Comparison of ENCODE assay signal across 19 cellular contexts in genomic region chr2:84732897-84733778, GRCh38.
A peak's percentile ranks its signal among the peaks of the same experiment; 100 is the strongest.
DNase-seq lines count a peak whose midpoint lies in the region; ATAC-seq and TF ChIP-seq lines count a peak whose summit lies in the region.
"Had no signal": no experiment of that assay in that cellular context is flagged by ENCODE, and none has a peak within 500 bp of the region (broad histone marks: within the 10 kb centered on the region; RNA-seq: fewer than 3 reads in every experiment).

No MANE protein-coding gene starts in this region.

- intact Hi-C loops in CD4-positive, alpha-beta T cell (cut with DNase I, micrococcal nuclease): no loop called here

- no peak overlapping the region for H3K27ac ChIP-seq in mesenchymal stem cell (ENCODE audit: low read length, poor library complexity, severe bottlenecking)
- no peak overlapping the region for H3K27ac ChIP-seq in CD4-positive, alpha-beta T cell (ENCODE audit: low read depth, low read length)
- H3K27ac ChIP-seq: BLaER1 treated with 17β-estradiol and CSF1 and Interleukin-3, amounts not matched to agents 10 nM and 100 nM; SJCRH30 had no signal

- DNase-seq in activated T-cell treated with anti-CD3 and anti-CD28 coated beads, Interleukin-2, amount 50 U/mL, for 72 hours: no peak
- DNase-seq in activated T-cell treated with anti-CD3 and anti-CD28 coated beads, Interleukin-2, amount 50 U/mL, for 1 hour: no peak
- DNase-seq in OCI-M1 (lab: John Stamatoyannopoulos, UW): peak; percentile 1
- DNase-seq in fibroblast of peridontal ligament (ENCODE audit: extremely low read depth): peak; percentile 22
- DNase-seq in superior temporal gyrus (ENCODE audit: extremely low spot score): peak; percentile 11
- no peak for DNase-seq in mesenchymal stem cell
- no peak for DNase-seq in putamen (ENCODE audit: low spot score)
- DNase-seq in CD4-positive, alpha-beta T cell: no peak
- DNase-seq: DMS79, GOT3, KG1, NCI-H1417, NCI-H187, NCI-H2107, NCI-H510A, NCI-H82, SJCRH30 had no signal

- H2AFZ ChIP-seq in mesenchymal stem cell (ENCODE audit: low read depth, low read length): no peak overlapping the region

- H2BK15ac ChIP-seq in mesenchymal stem cell (ENCODE audit: low read depth, poor library complexity, severe bottlenecking): no peak overlapping the region

- H3K9me3 ChIP-seq in mesenchymal stem cell (ENCODE audit: control insufficient read depth, low read length): no peaks in the 10 kb centered on the region
- H3K9me3 ChIP-seq in CD4-positive, alpha-beta T cell (ENCODE audit: control insufficient read depth, low read length): no peaks in the 10 kb centered on the region
- H3K9me3 ChIP-seq: SJCRH30 had no signal

- H3K9ac ChIP-seq in mesenchymal stem cell (ENCODE audit: low read length): no peak overlapping the region
- H3K9ac ChIP-seq: BLaER1 treated with 17β-estradiol and CSF1 and Interleukin-3, amounts not matched to agents 10 nM and 100 nM had no signal

- peak overlapping the region in 1 of 2 donors; percentile 39 for H3K4me3 Mint-ChIP-seq in activated T-cell treated with anti-CD3 and anti-CD28 coated beads, Interleukin-2, amount 50 U/mL, for 72 hours
- no peak overlapping the region for H3K4me3 Mint-ChIP-seq in CD4-positive, alpha-beta T cell

- no peak overlapping the region for H4K8ac ChIP-seq in mesenchymal stem cell (ENCODE audit: low read length)

- no peak overlapping the region for H2BK12ac ChIP-seq in mesenchymal stem cell (ENCODE audit: low read length in 2 of 2)

- POLR2A ChIA-PET in CD4-positive, alpha-beta T cell (lab: Charles Lee): interaction anchor here (1.1 to 2.2 kb wide), 4 partner anchors 8 to 50 kb away, joined by 3 to 8 read pairs (median 4); no protein-coding TSS in a partner anchor

- H3K27ac Mint-ChIP-seq in activated T-cell treated with anti-CD3 and anti-CD28 coated beads, Interleukin-2, amount 50 U/mL, for 72 hours: peak overlapping the region; percentile 39
- no peak overlapping the region for H3K27ac Mint-ChIP-seq in CD4-positive, alpha-beta T cell

- H3K79me1 ChIP-seq in mesenchymal stem cell (replicated peaks; ENCODE audit: low read length, poor library complexity, severe bottlenecking): no peaks in the 10 kb centered on the region

- no peak overlapping the region for H2BK120ac ChIP-seq in mesenchymal stem cell (ENCODE audit: low read depth, low read length)

- no peak overlapping the region for H3K4ac ChIP-seq in mesenchymal stem cell (ENCODE audit: low read depth in 1 of 2, low read length in 2 of 2)

- H4K91ac ChIP-seq in mesenchymal stem cell (ENCODE audit: low read length): no peak overlapping the region

- H3K23ac ChIP-seq in mesenchymal stem cell (ENCODE audit: low read length in 2 of 2): no peak overlapping the region

- H3K27me3 Mint-ChIP-seq in activated T-cell treated with anti-CD3 and anti-CD28 coated beads, Interleukin-2, amount 50 U/mL, for 72 hours (ENCODE audit: low read depth): no peaks in the 10 kb centered on the region
- no peaks in the 10 kb centered on the region for H3K27me3 Mint-ChIP-seq in CD4-positive, alpha-beta T cell

- peaks cover 0 to 6% of the 10 kb centered on the region in 2 experiments for H3K27me3 ChIP-seq in mesenchymal stem cell (ENCODE audit: control insufficient read depth in 1 of 2, insufficient read depth in 1 of 2, low read length in 2 of 2)
- H3K27me3 ChIP-seq in CD4-positive, alpha-beta T cell (ENCODE audit: control insufficient read depth, insufficient read depth, low read length): no peaks in the 10 kb centered on the region
- H3K27me3 ChIP-seq: BLaER1 treated with 17β-estradiol and CSF1 and Interleukin-3, amounts not matched to agents 10 nM and 100 nM; SJCRH30 had no signal

- TF ChIP-seq CTCF in CD4-positive, alpha-beta T cell (IDR thresholded peaks at IDR 0.05): no peak

- peaks cover 4 to 7% of the 10 kb centered on the region in 2 donors for H3K36me3 Mint-ChIP-seq in activated T-cell treated with anti-CD3 and anti-CD28 coated beads, Interleukin-2, amount 50 U/mL, for 72 hours (ENCODE audit: insufficient read depth in 2 of 2)
- peaks cover 15% of the 10 kb centered on the region for H3K36me3 Mint-ChIP-seq in CD4-positive, alpha-beta T cell (ENCODE audit: low read depth)

- no peaks in the 10 kb centered on the region for H3K4me1 ChIP-seq in mesenchymal stem cell (ENCODE audit: control insufficient read depth, insufficient read depth, low read depth, low read length)
- H3K4me1 ChIP-seq: SJCRH30 had no signal

- no peak overlapping the region for H3K4me3 ChIP-seq in mesenchymal stem cell (ENCODE audit: insufficient read depth in 1 of 2, low read depth in 1 of 2, low read length in 2 of 2)
- H3K4me3 ChIP-seq: BLaER1 treated with 17β-estradiol and CSF1 and Interleukin-3, amounts not matched to agents 10 nM and 100 nM; SJCRH30 had no signal

- ATAC-seq in activated T-cell treated with anti-CD3 and anti-CD28 coated beads, Interleukin-2, amount 50 U/mL, for 72 hours (replicated peaks in 1 of 2): no peak
- ATAC-seq in CD4-positive, alpha-beta T cell (ENCODE audit: poor library complexity): no peak
- ATAC-seq: Panc1 had no signal

- no peak overlapping the region for H2BK5ac ChIP-seq in mesenchymal stem cell (ENCODE audit: low read depth, low read length, poor library complexity, severe bottlenecking)

- H3K9me3 Mint-ChIP-seq in activated T-cell treated with anti-CD3 and anti-CD28 coated beads, Interleukin-2, amount 50 U/mL, for 72 hours: peaks cover 0 to 14% of the 10 kb centered on the region in 2 donors
- H3K9me3 Mint-ChIP-seq in CD4-positive, alpha-beta T cell: peaks cover 6% of the 10 kb centered on the region

- no peak overlapping the region for H3K18ac ChIP-seq in mesenchymal stem cell (ENCODE audit: low read depth in 1 of 2, low read length in 2 of 2)

- H3K4me1 Mint-ChIP-seq in activated T-cell treated with anti-CD3 and anti-CD28 coated beads, Interleukin-2, amount 50 U/mL, for 72 hours (ENCODE audit: low read depth): peaks cover 5% of the 10 kb centered on the region
- peaks cover 44% of the 10 kb centered on the region for H3K4me1 Mint-ChIP-seq in CD4-positive, alpha-beta T cell (ENCODE audit: low read depth)

- H2AK5ac ChIP-seq in mesenchymal stem cell (ENCODE audit: low read length, severe bottlenecking): no peak overlapping the region

- no peaks in the 10 kb centered on the region for H3K36me3 ChIP-seq in mesenchymal stem cell (ENCODE audit: control insufficient read depth in 1 of 2, insufficient read depth in 2 of 2, low read depth in 1 of 2, low read length in 2 of 2)
- H3K36me3 ChIP-seq: BLaER1 treated with 17β-estradiol and CSF1 and Interleukin-3, amounts not matched to agents 10 nM and 100 nM; SJCRH30 had no signal

- CTCF ChIA-PET in CD4-positive, alpha-beta T cell (lab: Charles Lee): interaction anchor here (0.7 to 2.3 kb wide), 3 partner anchors 16 to 193 kb away, joined by 3 to 6 read pairs (median 3); no protein-coding TSS in a partner anchor

- H3K4me2 ChIP-seq in mesenchymal stem cell (ENCODE audit: low read length, poor library complexity, severe bottlenecking): no peak overlapping the region

- H3K14ac ChIP-seq in mesenchymal stem cell (ENCODE audit: low read length in 2 of 2): no peak overlapping the region

- 90% methylated on average over 4 of the region's 6 CpGs for WGBS in mesenchymal stem cell

Comparison
In these comparisons a context has a peak if more than half of its experiments do, and no peak if none do; other contexts are left out.
1. DNase-seq: peak in OCI-M1 (single experiment), fibroblast of peridontal ligament (single experiment) and superior temporal gyrus (single experiment); none in activated T-cell treated with anti-CD3 and anti-CD28 coated beads, Interleukin-2, amount 50 U/mL, for 72 hours (0 of 2), activated T-cell treated with anti-CD3 and anti-CD28 coated beads, Interleukin-2, amount 50 U/mL, for 1 hour (single experiment), mesenchymal stem cell (single experiment), putamen (single experiment) and CD4-positive, alpha-beta T cell (0 of 10).